10 cellular contexts compared by ENCODE assay signal in genomic region chr4:52823478-52824092, GRCh38. TPM values are rescaled to one million over a fixed set of nuclear protein-coding genes. Genes with fewer than 3 reads are reported as not detected.
DNase-seq lines count a peak whose midpoint lies in the region; ATAC-seq and TF ChIP-seq lines count a peak whose summit lies in the region.
"Had no signal": no experiment of that assay in that cellular context is flagged by ENCODE, and none has a peak within 500 bp of the region (broad histone marks: within the 10 kb centered on the region; RNA-seq: fewer than 3 reads in every experiment).

No MANE protein-coding gene starts in this region.

- no peaks in the 10 kb centered on the region for H3K36me3 Mint-ChIP-seq in Caco-2 (ENCODE audit: insufficient read depth, unreplicated experiment)
- no peaks in the 10 kb centered on the region for H3K36me3 Mint-ChIP-seq in activated naive CD8-positive, alpha-beta T cell treated with anti-CD3 and anti-CD28 coated beads, Interleukin-2, amount 50 U/mL, for 24 hours (ENCODE audit: low read depth)
- peaks cover 11% of the 10 kb centered on the region for H3K36me3 Mint-ChIP-seq in WTC11

- H3K18ac ChIP-seq in IMR-90 (ENCODE audit: low read depth, low read length) = peak overlapping the region; percentile 92

- DNase-seq in Caco-2 (no peak), IMR-90 (peak; percentile 47), left lung (no peak), NK-92 (lab: John Stamatoyannopoulos, UW; ENCODE audit: unreplicated experiment) (no peak), cerebellar nuclear complex (lab: John Stamatoyannopoulos, UW) (no peak), WTC11 (ENCODE audit: low spot score) (no peak), islet precursor cell (no peak)
- DNase-seq in activated naive CD8-positive, alpha-beta T cell treated with anti-CD3 and anti-CD28 coated beads, Interleukin-2, amount 50 U/mL, for 24 hours = no peak
- DNase-seq: Kasumi-1, NCI-H2227 treated with DMSO at 0.1 percent for 48 hours had no signal

- TF ChIP-seq POLR2A in IMR-90 (IDR thresholded peaks at IDR 0.05; ENCODE audit: low read depth, low read length) = no peak

- POLR2A ChIA-PET in Caco-2 (lab: Charles Lee) (interaction anchor here (0.6 kb wide), 1 partner anchor 22 kb away, joined by 4 read pairs; no protein-coding TSS in a partner anchor), IMR-90 (lab: Charles Lee; ENCODE audit: unreplicated experiment) (interaction anchor here (0.9 to 1.2 kb wide), 2 partner anchors 9 to 112 kb away, joined by 3 read pairs; no protein-coding TSS in a partner anchor), WTC11 (lab: Charles Lee) (no interaction called here)

- no peaks in the 10 kb centered on the region for H3K27me3 Mint-ChIP-seq in Caco-2 (ENCODE audit: insufficient read depth, unreplicated experiment)
- no peaks in the 10 kb centered on the region for H3K27me3 Mint-ChIP-seq in activated naive CD8-positive, alpha-beta T cell treated with anti-CD3 and anti-CD28 coated beads, Interleukin-2, amount 50 U/mL, for 24 hours
- H3K27me3 Mint-ChIP-seq in WTC11 (ENCODE audit: low read depth) = no peaks in the 10 kb centered on the region; the same call in 1 of the 2 replicates

- peak overlapping the region; percentile 57; the same call in 1 of the 2 replicates for H3K56ac ChIP-seq in IMR-90 (ENCODE audit: extremely low read depth, insufficient read depth, low read length)

- H2AK5ac ChIP-seq in IMR-90 (ENCODE audit: low read depth, low read length) = peak overlapping the region; percentile 90

- TF ChIP-seq RAD21 in IMR-90 (IDR thresholded peaks at IDR 0.05; ENCODE audit: low read length) = no peak

- H3K4me1 Mint-ChIP-seq in Caco-2 (ENCODE audit: low read depth, unreplicated experiment) = peaks cover 6% of the 10 kb centered on the region
- peaks cover 17% of the 10 kb centered on the region for H3K4me1 Mint-ChIP-seq in activated naive CD8-positive, alpha-beta T cell treated with anti-CD3 and anti-CD28 coated beads, Interleukin-2, amount 50 U/mL, for 24 hours
- peaks cover 9% of the 10 kb centered on the region for H3K4me1 Mint-ChIP-seq in WTC11

- H3K27me3 ChIP-seq in Caco-2 (replicated peaks; ENCODE audit: control insufficient read depth, insufficient read depth, low read length) (no peaks in the 10 kb centered on the region), IMR-90 (ENCODE audit: control insufficient read depth, insufficient read depth, low read length) (no peaks in the 10 kb centered on the region), left lung (no peaks in the 10 kb centered on the region)

- ATAC-seq in IMR-90 (ENCODE audit: low read depth) (no peak), left lung (peak; percentile 64), WTC11 (no peak)
- ATAC-seq in activated naive CD8-positive, alpha-beta T cell treated with anti-CD3 and anti-CD28 coated beads, Interleukin-2, amount 50 U/mL, for 24 hours = peak; percentile 82

- H3K4me1 ChIP-seq in Caco-2 (peaks cover 34% of the 10 kb centered on the region), IMR-90 (ENCODE audit: control insufficient read depth, insufficient read depth, low read length) (peaks cover 26% of the 10 kb centered on the region), left lung (peaks cover 0 to 15% of the 10 kb centered on the region in 2 donors)

- H3K4me3 ChIP-seq in Caco-2 (ENCODE audit: low read depth, low read length) (no peak overlapping the region), IMR-90 (ENCODE audit: insufficient read depth, low read depth, low read length) (no peak overlapping the region), left lung (no peak overlapping the region)

- H3K9me3 Mint-ChIP-seq in Caco-2 (ENCODE audit: unreplicated experiment) = no peaks in the 10 kb centered on the region
- no peaks in the 10 kb centered on the region for H3K9me3 Mint-ChIP-seq in activated naive CD8-positive, alpha-beta T cell treated with anti-CD3 and anti-CD28 coated beads, Interleukin-2, amount 50 U/mL, for 24 hours
- H3K9me3 Mint-ChIP-seq in WTC11 = peaks cover 26% of the 10 kb centered on the region

- peak overlapping the region; percentile 64 for H4K5ac ChIP-seq in IMR-90 (ENCODE audit: low read depth, low read length)

- H3K27ac ChIP-seq in IMR-90 (ENCODE audit: insufficient read depth, low read length) (peak overlapping the region; percentile 97; the same call in 1 of the 2 replicates), left lung (peak overlapping the region in 1 of 2 donors; percentile 42)

- WGBS in IMR-90 (ENCODE audit: extremely low coverage in 2 of 2, insufficient read length in 1 of 2), 2 experiments = no CpG with 5 or more reads among the region's 2 CpGs

- peaks cover 10% of the 10 kb centered on the region for H4K20me1 ChIP-seq in IMR-90 (ENCODE audit: insufficient read depth, low read length)

- peaks cover 22% of the 10 kb centered on the region for H3K9me1 ChIP-seq in IMR-90 (ENCODE audit: insufficient read depth, low read length)

- H2AK9ac ChIP-seq in IMR-90 (replicated peaks; ENCODE audit: low read depth, low read length, poor library complexity) = no peak overlapping the region

- dilution Hi-C loops in IMR-90 (cut with HindIII; ENCODE audit: low sequenced_read_pairs, unreplicated experiment) = no loop called here

- H2BK120ac ChIP-seq in IMR-90 (ENCODE audit: low read depth, low read length) = peak overlapping the region; percentile 95

- peak overlapping the region; percentile 9 to 64; a peak in 3 of 4 replicates for H4K8ac ChIP-seq in IMR-90 (ENCODE audit: low read depth in 2 of 2, low read length in 2 of 2)

- intact Hi-C loops in Caco-2 (cut with micrococcal nuclease; ENCODE audit: unreplicated experiment) (loop anchor here (2.0 kb wide), 1 partner anchor 35 kb away; no protein-coding TSS in a partner anchor), IMR-90 (cut with micrococcal nuclease) (loop anchor here (2.0 to 5.0 kb wide), 2 partner anchors 69 to 111 kb away; no protein-coding TSS in a partner anchor), left lung (cut with DNase I) (no loop called here)

- H3K4ac ChIP-seq in IMR-90 (ENCODE audit: low read depth, low read length) = peak overlapping the region; percentile 83

- H3K79me1 ChIP-seq in IMR-90 (ENCODE audit: low read depth in 1 of 2, low read length in 2 of 2) = no peaks in the 10 kb centered on the region

- peak overlapping the region; percentile 91 for H4K91ac ChIP-seq in IMR-90 (ENCODE audit: insufficient read depth, low read depth, low read length)

- H3K36me3 ChIP-seq in Caco-2 (ENCODE audit: control insufficient read depth, insufficient read depth, low read length) (no peaks in the 10 kb centered on the region), IMR-90 (ENCODE audit: control insufficient read depth, insufficient read depth, low read length) (no peaks in the 10 kb centered on the region), left lung (no peaks in the 10 kb centered on the region)

- H2BK20ac ChIP-seq in IMR-90 (ENCODE audit: low read depth, low read length) = peak overlapping the region; percentile 92

- no peak overlapping the region for H3K9ac ChIP-seq in IMR-90 (ENCODE audit: low read depth, low read length)

- H2AFZ ChIP-seq in IMR-90 (replicated peaks; ENCODE audit: low read length, poor library complexity) = no peak overlapping the region

- TF ChIP-seq CTCF in Caco-2 (IDR thresholded peaks at IDR 0.05; ENCODE audit: insufficient read depth in 1 of 2, low read depth in 1 of 2, low read length in 1 of 2, severe bottlenecking in 1 of 2, unreplicated experiment in 1 of 2) = no peak
- TF ChIP-seq CTCF in IMR-90 (conservative IDR thresholded peaks at IDR 0.05; ENCODE audit: low read depth, low read length) = no peak
- no peak for TF ChIP-seq CTCF in left lung (IDR thresholded peaks at IDR 0.05)
- TF ChIP-seq CTCF in WTC11 (IDR thresholded peaks at IDR 0.05) = no peak

- H3K23ac ChIP-seq in IMR-90 (ENCODE audit: low read depth, low read length) = peak overlapping the region; percentile 78

- H3K14ac ChIP-seq in IMR-90 (replicated peaks; ENCODE audit: low read depth, low read length) = peak overlapping the region; percentile 86

- H3K4me2 ChIP-seq in IMR-90 (ENCODE audit: low read depth, low read length) = peak overlapping the region; percentile 61; the same call in 1 of the 2 replicates

- in situ Hi-C loops in IMR-90 (cut with MboI; ENCODE audit: low sequenced_read_pairs) = no loop called here

- H3K4me3 Mint-ChIP-seq in Caco-2 (ENCODE audit: unreplicated experiment) (no peak overlapping the region), WTC11 (no peak overlapping the region)
- no peak overlapping the region for H3K4me3 Mint-ChIP-seq in activated naive CD8-positive, alpha-beta T cell treated with anti-CD3 and anti-CD28 coated beads, Interleukin-2, amount 50 U/mL, for 24 hours

- BruUV-seq in Caco-2 (replicated peaks; lab: Mats Ljungman, UMichigan) (no TSS peak), IMR-90 (replicated peaks; lab: Mats Ljungman, UMichigan) (no TSS peak)

- no peaks in the 10 kb centered on the region for H3K9me3 ChIP-seq in Caco-2
- no peaks in the 10 kb centered on the region for H3K9me3 ChIP-seq in IMR-90 (ENCODE audit: control insufficient read depth, insufficient read depth, low read length)
- no peaks in the 10 kb centered on the region for H3K9me3 ChIP-seq in left lung

- H3K27ac Mint-ChIP-seq in Caco-2 (ENCODE audit: unreplicated experiment) (peak overlapping the region; percentile 63), WTC11 (no peak overlapping the region)
- H3K27ac Mint-ChIP-seq in activated naive CD8-positive, alpha-beta T cell treated with anti-CD3 and anti-CD28 coated beads, Interleukin-2, amount 50 U/mL, for 24 hours = peak overlapping the region; percentile 33

- peak overlapping the region; percentile 76 for H2BK5ac ChIP-seq in IMR-90 (ENCODE audit: low read depth, low read length, poor library complexity, severe bottlenecking)

- H2BK15ac ChIP-seq in IMR-90 (ENCODE audit: low read depth, low read length) = peak overlapping the region; percentile 81; the same call in 2 of the 3 replicates

- CTCF ChIA-PET in Caco-2 (lab: Charles Lee) = no interaction called here
- CTCF ChIA-PET in IMR-90 (lab: Yijun Ruan, JAX) = interaction anchor here (1.0 kb wide), 1 partner anchor 19 kb away, joined by 3 read pairs; no protein-coding TSS in a partner anchor
- CTCF ChIA-PET in WTC11 (lab: Charles Lee) = interaction anchor here (0.9 kb wide), 1 partner anchor 112 kb away, joined by 3 read pairs; no protein-coding TSS in a partner anchor

TF ChIP-seq in IMR-90, 13 proteins besides CTCF, POLR2A, EP300 and RAD21:
- TF ChIP-seq SMC3 (IDR thresholded peaks at IDR 0.05; ENCODE audit: low read depth, low read length) = no peak
- no peak for TF ChIP-seq NFE2L2 (IDR thresholded peaks at IDR 0.05; ENCODE audit: low read depth, low read length)
- no peak for TF ChIP-seq MXI1 (IDR thresholded peaks at IDR 0.05; ENCODE audit: borderline replicate concordance, low read depth, low read length)

TF ChIP-seq in WTC11, 78 proteins besides CTCF, POLR2A, EP300 and RAD21:
- no peak for TF ChIP-seq FOXP1 (CRISPR knock-in tag; IDR thresholded peaks at IDR 0.05; ENCODE audit: borderline replicate concordance)

RNA-seq across cellular contexts. Expression of gene RASL11B, which starts 38.5 kb away (rescaled TPM):
- total RNA-seq in Caco-2 (2022) (19.6 and 23.3 TPM in 2 replicates), IMR-90 (2012; rRNA removed) (0.18 and 0.28 TPM in 2 replicates), left lung (1 to 10 TPM in 1 of 2 donors, under 1 TPM in 1; 0.52 to 3.4 TPM), WTC11 (2021) (58.5 to 71.9 TPM (median 69.9 TPM) in 3 replicates)
- polyA plus RNA-seq in IMR-90 (2012; rRNA removed) = 0.26 and 0.31 TPM in 2 replicates
- polyA plus RNA-seq in IMR-90 (2012; cell fraction: cytosol; rRNA removed) = 0.04 and 0.23 TPM in 2 replicates
- 0.20 and 0.41 TPM in 2 replicates for polyA plus RNA-seq in IMR-90 (2012; cell fraction: nucleus; rRNA removed; ENCODE audit: low replicate concordance)

Comparison
In these comparisons a context has a peak if more than half of its experiments do, and no peak if none do; other contexts are left out.
1. ATAC-seq: peak in activated naive CD8-positive, alpha-beta T cell treated with anti-CD3 and anti-CD28 coated beads, Interleukin-2, amount 50 U/mL, for 24 hours (single experiment) and left lung (single experiment); none in IMR-90 (single experiment) and WTC11 (single experiment).
2. intact Hi-C loops: an anchor here in Caco-2 (2.0 kb wide) and IMR-90 (2.0 to 5.0 kb wide); none called in left lung.